ENCODE assay signal across 8 cellular contexts in the genomic region with DNA sequence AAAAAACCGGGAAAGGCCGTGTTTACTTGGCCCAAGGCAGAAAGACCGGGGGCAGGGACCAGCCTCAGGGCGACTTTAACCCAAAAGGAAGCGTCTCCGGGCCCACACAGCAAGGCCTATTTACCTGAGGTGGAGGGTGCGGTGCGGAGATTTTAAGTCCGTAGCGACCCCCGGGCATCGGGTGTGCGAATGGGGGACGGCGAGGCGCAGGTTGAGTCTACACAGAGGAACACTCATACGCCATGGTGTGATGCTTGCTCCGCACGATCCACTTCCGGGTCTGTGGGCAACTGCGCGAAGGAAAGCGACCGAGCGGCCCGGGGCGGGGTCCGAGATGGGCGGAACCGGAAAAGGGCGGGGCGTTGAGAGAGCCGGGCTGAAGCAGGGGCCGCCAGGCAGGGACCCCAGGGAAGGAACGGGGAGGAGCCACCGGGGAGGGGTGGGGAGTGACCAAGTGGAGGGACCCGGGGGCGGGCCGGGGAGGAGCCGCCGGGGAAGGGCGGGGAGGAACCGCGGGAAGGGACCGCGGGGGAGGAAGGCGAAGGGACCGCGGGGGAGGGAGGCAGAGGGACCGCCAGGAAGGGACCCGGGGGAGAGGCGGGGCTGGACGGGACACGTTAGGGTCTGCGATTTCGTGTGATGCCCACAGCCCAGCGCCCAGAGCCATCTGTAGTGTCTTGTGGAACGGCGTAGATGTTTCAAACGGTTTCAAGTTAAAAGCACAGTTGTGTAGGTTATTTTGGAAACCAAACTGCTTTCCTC. TPM values are rescaled to one million over a fixed set of nuclear protein-coding genes. Genes with fewer than 3 reads are reported as not detected.
DNase-seq lines count a peak whose midpoint lies in the region; ATAC-seq and TF ChIP-seq lines count a peak whose summit lies in the region.

A gene (minus strand): TSS at position 282 of the 762 bp plus-strand sequence. CDS start 17,146 bp downstream, outside the sequence.

- peak within 1 kb of the TSS; percentile 92 for H3K4me3 ChIP-seq in AG04449 (ENCODE audit: low read depth, low read length)
- peak within 1 kb of the TSS; percentile 55 to 84 (median 80) for H3K4me3 ChIP-seq in spleen

- no peaks in the 10 kb centered on the region for H3K27me3 ChIP-seq in spleen (replicated peaks in 1 of 7)

- TF ChIP-seq CTCF in AG04449 (IDR thresholded peaks at IDR 0.05; ENCODE audit: insufficient read depth, low read length, missing control alignments) (no peak), spleen (IDR thresholded peaks at IDR 0.05 in 8 of 11, conservative IDR thresholded peaks at IDR 0.05 in 3 of 11) (peak in 1 of 11 experiments; percentile 19)

- ATAC-seq in GM18873 (IDR thresholded peaks at IDR 0.05; ENCODE audit: low FRiP score, unreplicated experiment) (peak; percentile 76), HG03139 (IDR thresholded peaks at IDR 0.05; ENCODE audit: unreplicated experiment) (peak; percentile 90)

- intact Hi-C loops in spleen (cut with DNase I; ENCODE audit: low total_unique reads), result no loop called here

- peaks cover 16 to 52% (median 36%) of the 10 kb centered on the region in 6 donors for H3K4me1 ChIP-seq in spleen

- peak within 1 kb of the TSS; percentile 84 to 98 (median 96) for H3K27ac ChIP-seq in spleen

- CTCF ChIA-PET in AG04449 (lab: Yijun Ruan, JAX), result no interaction called here

- peaks cover 0 to 31% (median under 1%) of the 10 kb centered on the region in 6 donors for H3K36me3 ChIP-seq in spleen

- peak; percentile 46 to 88 (median 64) for TF ChIP-seq POLR2A in spleen (IDR thresholded peaks at IDR 0.05)

- DNase-seq in AG04449 (ENCODE audit: low read depth, low spot score) (peak; percentile 65), NCI-H226 (peak; percentile 95), inferior parietal cortex (ENCODE audit: extremely low spot score) (peak; percentile 96), spleen (peak; percentile 100)
- peak; percentile 98 to 99 (median 98) for DNase-seq in activated CD4-positive, CD25-positive, alpha-beta regulatory T cell (lab: John Stamatoyannopoulos, UW)
- peak; percentile 95 for DNase-seq in central memory CD4-positive, alpha-beta T cell

- H3K9me3 ChIP-seq in spleen, result peaks cover 0 to 14% (median 7%) of the 10 kb centered on the region in 8 donors

- 1% methylated on average over 54 to 60 of the region's 60 CpGs for WGBS in spleen, 5 donors

- POLR2A ChIA-PET in AG04449 (lab: Yijun Ruan, JAX), result interaction anchor here (0.6 kb wide), 1 partner anchor 169 kb away, joined by 3 read pairs; no protein-coding TSS in a partner anchor

RNA-seq across cellular contexts. Expression of the gene that starts here (rescaled TPM):
- total RNA-seq in spleen, result 100 to 1,000 TPM in 3 of 7 donors, 10 to 100 TPM in 4; 80.3 to 154 (median 98.6) TPM
- polyA plus RNA-seq in spleen, result 10 to 100 TPM; 14.4 to 30.1 (median 17.3) TPM

Comparison
In these comparisons a context has a peak if more than half of its experiments do, and no peak if none do; other contexts are left out.
1. Peak in every context shown above with its lines: DNase-seq, ATAC-seq, H3K4me3 ChIP-seq and H3K27ac ChIP-seq.